9 cellular contexts compared by ENCODE assay signal in the genomic region with DNA sequence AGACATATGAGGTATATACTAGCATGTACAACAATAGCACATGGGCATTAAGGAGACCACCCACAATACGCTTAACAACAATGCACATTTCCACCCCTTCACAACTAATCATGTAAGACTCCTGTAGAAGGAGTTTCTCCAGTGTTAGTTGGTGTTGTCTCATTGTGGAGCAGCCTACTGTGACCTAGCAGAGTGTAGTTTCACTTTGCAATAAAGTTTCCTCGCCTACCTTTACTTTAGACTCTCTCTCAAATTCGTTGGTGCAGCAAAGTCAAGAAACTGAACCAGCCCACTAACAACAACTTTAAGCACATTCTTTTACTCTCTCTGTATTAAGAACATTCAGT.
A peak's percentile ranks its signal among the peaks of the same experiment; 100 is the strongest.
DNase-seq lines count a peak whose midpoint lies in the region; ATAC-seq and TF ChIP-seq lines count a peak whose summit lies in the region.
"Had no signal": no experiment of that assay in that cellular context is flagged by ENCODE, and none has a peak within 500 bp of the region (broad histone marks: within the 10 kb centered on the region; RNA-seq: fewer than 3 reads in every experiment).

No MANE protein-coding gene starts in this region.

- peak overlapping the region; percentile 79 for H3K4me3 Mint-ChIP-seq in T-helper 2 cell treated with Interferon-gamma antibody and Interleukin-4, amounts not matched to agents 5 μg/mL and 100 μg/mL, for 36 hours
- peak overlapping the region; percentile 78 to 87 (median 83) for H3K4me3 Mint-ChIP-seq in immature natural killer cell

- H3K9me3 Mint-ChIP-seq in T-helper 2 cell treated with Interferon-gamma antibody and Interleukin-4, amounts not matched to agents 5 μg/mL and 100 μg/mL, for 36 hours, result peaks cover 8% of the 10 kb centered on the region
- H3K9me3 Mint-ChIP-seq in immature natural killer cell, result peaks cover 0 to 2% (median 0%) of the 10 kb centered on the region in 6 donors

- ATAC-seq in GM21528 (IDR thresholded peaks at IDR 0.05; ENCODE audit: low FRiP score, unreplicated experiment), result peak; percentile 69
- peak; percentile 50 for ATAC-seq in HG03442 (IDR thresholded peaks at IDR 0.05; ENCODE audit: unreplicated experiment)
- ATAC-seq in omental fat pad (ENCODE audit: low FRiP score), result no peak
- ATAC-seq: body of pancreas had no signal

- peak overlapping the region; percentile 92 for H3K27ac Mint-ChIP-seq in T-helper 2 cell treated with Interferon-gamma antibody and Interleukin-4, amounts not matched to agents 5 μg/mL and 100 μg/mL, for 36 hours
- peak overlapping the region; percentile 80 to 99 (median 94) for H3K27ac Mint-ChIP-seq in immature natural killer cell

- H3K4me1 Mint-ChIP-seq in T-helper 2 cell treated with Interferon-gamma antibody and Interleukin-4, amounts not matched to agents 5 μg/mL and 100 μg/mL, for 36 hours (ENCODE audit: low read depth), result peaks cover 42% of the 10 kb centered on the region
- H3K4me1 Mint-ChIP-seq in immature natural killer cell, result peaks cover 46 to 60% of the 10 kb centered on the region in 2 donors

- no peaks in the 10 kb centered on the region for H3K27me3 Mint-ChIP-seq in T-helper 2 cell treated with Interferon-gamma antibody and Interleukin-4, amounts not matched to agents 5 μg/mL and 100 μg/mL, for 36 hours (ENCODE audit: low read depth)
- H3K27me3 Mint-ChIP-seq in immature natural killer cell (ENCODE audit: low read depth in 3 of 3), result peaks cover 4 to 8% (median 5%) of the 10 kb centered on the region in 3 donors

- DNase-seq in T-helper 2 cell treated with Interferon-gamma antibody and Interleukin-4, amounts not matched to agents 5 μg/mL and 100 μg/mL, for 36 hours (ENCODE audit: low spot score), result no peak
- no peak for DNase-seq in T-helper 2 cell
- DNase-seq in immature natural killer cell, result no peak
- no peak for DNase-seq in T1000 (lab: John Stamatoyannopoulos, UW)
- DNase-seq in GM13976 (ENCODE audit: low spot score), result no peak
- DNase-seq in omental fat pad (ENCODE audit: low spot score), result no peak

- in situ Hi-C loops in GM13976 (cut with MboI; ENCODE audit: low sequenced_read_pairs, unreplicated experiment), result no loop called here

- H3K36me3 Mint-ChIP-seq in T-helper 2 cell treated with Interferon-gamma antibody and Interleukin-4, amounts not matched to agents 5 μg/mL and 100 μg/mL, for 36 hours (ENCODE audit: low read depth), result peaks cover 4% of the 10 kb centered on the region
- H3K36me3 Mint-ChIP-seq in immature natural killer cell, result no peaks in the 10 kb centered on the region

- TF ChIP-seq CTCF in GM13976 (IDR thresholded peaks at IDR 0.05; ENCODE audit: borderline replicate concordance, control extremely low read depth, extremely low read depth, insufficient read depth, missing control alignments) (no peak), omental fat pad (IDR thresholded peaks at IDR 0.05) (no peak)
